Comparison of ENCODE assay signal across 1 cellular context in the genomic region with DNA sequence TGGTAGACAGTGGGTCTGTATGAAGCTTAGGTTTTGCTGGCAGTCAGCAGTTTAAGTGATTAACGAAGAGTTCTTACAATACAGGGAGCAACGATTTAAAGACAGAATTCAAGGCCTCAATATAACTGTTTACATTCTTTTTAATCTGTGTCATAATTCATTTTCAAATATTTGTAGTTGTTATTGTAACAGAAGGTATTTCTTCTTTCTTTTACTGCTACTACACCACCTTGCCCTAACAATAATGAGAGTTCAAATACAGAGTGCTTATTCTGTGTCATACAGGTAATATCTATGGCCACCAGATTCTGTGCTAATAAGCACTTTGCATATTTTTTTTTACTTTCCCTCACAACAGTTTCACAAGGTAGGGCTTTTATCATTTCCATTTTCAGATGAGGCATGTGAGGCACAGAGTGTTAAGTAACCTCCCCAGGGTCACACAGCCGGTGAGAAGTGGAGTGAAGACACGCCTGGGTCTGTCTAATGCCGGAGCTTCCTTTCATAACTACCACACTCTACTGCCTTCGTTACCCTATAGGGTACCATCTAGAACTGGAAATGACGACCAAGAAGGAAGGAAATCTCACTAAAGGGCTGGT.
TF ChIP-seq lines count a peak whose summit lies in the region.

No MANE protein-coding gene starts in this region.

TF ChIP-seq in HepG2, 621 proteins besides CTCF, POLR2A, EP300 and RAD21 (continued from another document):
- TF ChIP-seq, protein P1, sequence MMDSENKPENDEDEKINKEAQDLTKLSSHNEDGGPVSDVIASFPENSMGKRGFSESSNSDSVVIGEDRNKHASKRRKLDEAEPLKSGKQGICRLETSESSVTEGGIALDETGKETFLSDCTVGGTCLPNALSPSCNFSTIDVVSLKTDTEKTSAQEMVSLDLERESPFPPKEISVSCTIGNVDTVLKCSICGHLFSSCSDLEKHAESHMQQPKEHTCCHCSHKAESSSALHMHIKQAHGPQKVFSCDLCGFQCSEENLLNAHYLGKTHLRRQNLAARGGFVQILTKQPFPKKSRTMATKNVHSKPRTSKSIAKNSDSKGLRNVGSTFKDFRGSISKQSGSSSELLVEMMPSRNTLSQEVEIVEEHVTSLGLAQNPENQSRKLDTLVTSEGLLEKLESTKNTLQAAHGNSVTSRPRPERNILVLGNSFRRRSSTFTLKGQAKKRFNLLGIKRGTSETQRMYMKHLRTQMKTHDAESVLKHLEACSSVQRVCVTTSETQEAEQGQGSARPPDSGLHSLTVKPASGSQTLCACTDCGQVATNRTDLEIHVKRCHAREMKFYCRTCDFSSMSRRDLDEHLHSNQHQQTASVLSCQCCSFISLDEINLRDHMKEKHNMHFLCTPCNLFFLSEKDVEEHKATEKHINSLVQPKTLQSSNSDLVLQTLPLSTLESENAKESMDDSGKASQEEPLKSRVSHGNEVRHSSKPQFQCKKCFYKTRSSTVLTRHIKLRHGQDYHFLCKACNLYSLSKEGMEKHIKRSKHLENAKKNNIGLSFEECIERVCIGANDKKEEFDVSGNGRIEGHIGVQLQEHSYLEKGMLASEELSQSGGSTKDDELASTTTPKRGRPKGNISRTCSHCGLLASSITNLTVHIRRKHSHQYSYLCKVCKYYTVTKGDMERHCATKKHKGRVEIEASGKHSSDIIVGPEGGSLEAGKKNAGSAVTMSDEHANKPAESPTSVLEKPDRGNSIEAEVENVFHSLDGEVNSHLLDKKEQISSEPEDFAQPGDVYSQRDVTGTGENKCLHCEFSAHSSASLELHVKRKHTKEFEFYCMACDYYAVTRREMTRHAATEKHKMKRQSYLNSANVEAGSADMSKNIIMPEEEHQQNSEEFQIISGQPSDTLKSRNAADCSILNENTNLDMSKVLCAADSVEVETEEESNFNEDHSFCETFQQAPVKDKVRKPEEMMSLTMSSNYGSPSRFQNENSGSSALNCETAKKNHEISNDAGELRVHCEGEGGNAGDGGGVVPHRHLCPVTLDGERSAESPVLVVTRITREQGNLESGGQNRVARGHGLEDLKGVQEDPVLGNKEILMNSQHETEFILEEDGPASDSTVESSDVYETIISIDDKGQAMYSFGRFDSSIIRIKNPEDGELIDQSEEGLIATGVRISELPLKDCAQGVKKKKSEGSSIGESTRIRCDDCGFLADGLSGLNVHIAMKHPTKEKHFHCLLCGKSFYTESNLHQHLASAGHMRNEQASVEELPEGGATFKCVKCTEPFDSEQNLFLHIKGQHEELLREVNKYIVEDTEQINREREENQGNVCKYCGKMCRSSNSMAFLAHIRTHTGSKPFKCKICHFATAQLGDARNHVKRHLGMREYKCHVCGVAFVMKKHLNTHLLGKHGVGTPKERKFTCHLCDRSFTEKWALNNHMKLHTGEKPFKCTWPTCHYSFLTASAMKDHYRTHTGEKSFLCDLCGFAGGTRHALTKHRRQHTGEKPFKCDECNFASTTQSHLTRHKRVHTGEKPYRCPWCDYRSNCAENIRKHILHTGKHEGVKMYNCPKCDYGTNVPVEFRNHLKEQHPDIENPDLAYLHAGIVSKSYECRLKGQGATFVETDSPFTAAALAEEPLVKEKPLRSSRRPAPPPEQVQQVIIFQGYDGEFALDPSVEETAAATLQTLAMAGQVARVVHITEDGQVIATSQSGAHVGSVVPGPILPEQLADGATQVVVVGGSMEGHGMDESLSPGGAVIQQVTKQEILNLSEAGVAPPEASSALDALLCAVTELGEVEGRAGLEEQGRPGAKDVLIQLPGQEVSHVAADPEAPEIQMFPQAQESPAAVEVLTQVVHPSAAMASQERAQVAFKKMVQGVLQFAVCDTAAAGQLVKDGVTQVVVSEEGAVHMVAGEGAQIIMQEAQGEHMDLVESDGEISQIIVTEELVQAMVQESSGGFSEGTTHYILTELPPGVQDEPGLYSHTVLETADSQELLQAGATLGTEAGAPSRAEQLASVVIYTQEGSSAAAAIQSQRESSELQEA (CRISPR knock-in tag; IDR thresholded peaks at IDR 0.05; ENCODE audit: not compliant biosample characterization) = no peak
- TF ChIP-seq NFE2 (CRISPR knock-in tag; IDR thresholded peaks at IDR 0.05) (no peak), ZSCAN22 (CRISPR knock-in tag; IDR thresholded peaks at IDR 0.05) (no peak), SNAPC2 (CRISPR knock-in tag; IDR thresholded peaks at IDR 0.05) (no peak), NFYC (CRISPR knock-in tag; IDR thresholded peaks at IDR 0.05) (no peak), NRL (CRISPR knock-in tag; IDR thresholded peaks at IDR 0.05; ENCODE audit: borderline replicate concordance) (no peak)
- TF ChIP-seq, protein P2, sequence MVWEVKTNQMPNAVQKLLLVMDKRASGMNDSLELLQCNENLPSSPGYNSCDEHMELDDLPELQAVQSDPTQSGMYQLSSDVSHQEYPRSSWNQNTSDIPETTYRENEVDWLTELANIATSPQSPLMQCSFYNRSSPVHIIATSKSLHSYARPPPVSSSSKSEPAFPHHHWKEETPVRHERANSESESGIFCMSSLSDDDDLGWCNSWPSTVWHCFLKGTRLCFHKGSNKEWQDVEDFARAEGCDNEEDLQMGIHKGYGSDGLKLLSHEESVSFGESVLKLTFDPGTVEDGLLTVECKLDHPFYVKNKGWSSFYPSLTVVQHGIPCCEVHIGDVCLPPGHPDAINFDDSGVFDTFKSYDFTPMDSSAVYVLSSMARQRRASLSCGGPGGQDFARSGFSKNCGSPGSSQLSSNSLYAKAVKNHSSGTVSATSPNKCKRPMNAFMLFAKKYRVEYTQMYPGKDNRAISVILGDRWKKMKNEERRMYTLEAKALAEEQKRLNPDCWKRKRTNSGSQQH (CRISPR knock-in tag; IDR thresholded peaks at IDR 0.05; ENCODE audit: low read depth) = no peak
- TF ChIP-seq, protein P3, sequence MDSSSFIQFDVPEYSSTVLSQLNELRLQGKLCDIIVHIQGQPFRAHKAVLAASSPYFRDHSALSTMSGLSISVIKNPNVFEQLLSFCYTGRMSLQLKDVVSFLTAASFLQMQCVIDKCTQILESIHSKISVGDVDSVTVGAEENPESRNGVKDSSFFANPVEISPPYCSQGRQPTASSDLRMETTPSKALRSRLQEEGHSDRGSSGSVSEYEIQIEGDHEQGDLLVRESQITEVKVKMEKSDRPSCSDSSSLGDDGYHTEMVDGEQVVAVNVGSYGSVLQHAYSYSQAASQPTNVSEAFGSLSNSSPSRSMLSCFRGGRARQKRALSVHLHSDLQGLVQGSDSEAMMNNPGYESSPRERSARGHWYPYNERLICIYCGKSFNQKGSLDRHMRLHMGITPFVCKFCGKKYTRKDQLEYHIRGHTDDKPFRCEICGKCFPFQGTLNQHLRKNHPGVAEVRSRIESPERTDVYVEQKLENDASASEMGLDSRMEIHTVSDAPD (CRISPR knock-in tag; IDR thresholded peaks at IDR 0.05) = no peak
- TF ChIP-seq, protein P4, sequence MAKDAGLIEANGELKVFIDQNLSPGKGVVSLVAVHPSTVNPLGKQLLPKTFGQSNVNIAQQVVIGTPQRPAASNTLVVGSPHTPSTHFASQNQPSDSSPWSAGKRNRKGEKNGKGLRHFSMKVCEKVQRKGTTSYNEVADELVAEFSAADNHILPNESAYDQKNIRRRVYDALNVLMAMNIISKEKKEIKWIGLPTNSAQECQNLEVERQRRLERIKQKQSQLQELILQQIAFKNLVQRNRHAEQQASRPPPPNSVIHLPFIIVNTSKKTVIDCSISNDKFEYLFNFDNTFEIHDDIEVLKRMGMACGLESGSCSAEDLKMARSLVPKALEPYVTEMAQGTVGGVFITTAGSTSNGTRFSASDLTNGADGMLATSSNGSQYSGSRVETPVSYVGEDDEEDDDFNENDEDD (CRISPR knock-in tag; IDR thresholded peaks at IDR 0.05; ENCODE audit: borderline replicate concordance) = no peak
- TF ChIP-seq, protein P5, sequence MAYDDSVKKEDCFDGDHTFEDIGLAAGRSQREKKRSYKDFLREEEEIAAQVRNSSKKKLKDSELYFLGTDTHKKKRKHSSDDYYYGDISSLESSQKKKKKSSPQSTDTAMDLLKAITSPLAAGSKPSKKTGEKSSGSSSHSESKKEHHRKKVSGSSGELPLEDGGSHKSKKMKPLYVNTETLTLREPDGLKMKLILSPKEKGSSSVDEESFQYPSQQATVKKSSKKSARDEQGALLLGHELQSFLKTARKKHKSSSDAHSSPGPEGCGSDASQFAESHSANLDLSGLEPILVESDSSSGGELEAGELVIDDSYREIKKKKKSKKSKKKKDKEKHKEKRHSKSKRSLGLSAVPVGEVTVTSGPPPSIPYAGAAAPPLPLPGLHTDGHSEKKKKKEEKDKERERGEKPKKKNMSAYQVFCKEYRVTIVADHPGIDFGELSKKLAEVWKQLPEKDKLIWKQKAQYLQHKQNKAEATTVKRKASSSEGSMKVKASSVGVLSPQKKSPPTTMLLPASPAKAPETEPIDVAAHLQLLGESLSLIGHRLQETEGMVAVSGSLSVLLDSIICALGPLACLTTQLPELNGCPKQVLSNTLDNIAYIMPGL (CRISPR knock-in tag; IDR thresholded peaks at IDR 0.05; ENCODE audit: borderline replicate concordance in 1 of 2, low read depth in 1 of 2) = no peak
